ENCODE assay signal across 24 cellular contexts in genomic region chr6:123105561-123105960, GRCh38.
DNase-seq lines count a peak whose midpoint lies in the region; FAIRE-seq and TF ChIP-seq lines count a peak whose summit lies in the region.
"Had no signal": no experiment of that assay in that cellular context is flagged by ENCODE, and none has a peak within 500 bp of the region (broad histone marks: within the 10 kb centered on the region; RNA-seq: fewer than 3 reads in every experiment).

No MANE protein-coding gene starts in this region.

- intact Hi-C loops in Caco-2 (cut with micrococcal nuclease; ENCODE audit: unreplicated experiment): no loop called here

- no peaks in the 10 kb centered on the region for H3K36me3 ChIP-seq in Caco-2 (ENCODE audit: control insufficient read depth, insufficient read depth, low read length)

- H3K36me3 Mint-ChIP-seq in Caco-2 (ENCODE audit: insufficient read depth, unreplicated experiment): no peaks in the 10 kb centered on the region
- H3K36me3 Mint-ChIP-seq: CD4-positive, alpha-beta memory T cell had no signal

- no peaks in the 10 kb centered on the region for H3K9me3 Mint-ChIP-seq in Caco-2 (ENCODE audit: unreplicated experiment)

- H3K4me1 Mint-ChIP-seq in Caco-2 (ENCODE audit: low read depth, unreplicated experiment): no peaks in the 10 kb centered on the region
- H3K4me1 Mint-ChIP-seq: CD4-positive, alpha-beta memory T cell had no signal

- no peaks in the 10 kb centered on the region for H3K9me3 ChIP-seq in Caco-2
- H3K9me3 ChIP-seq: A549 had no signal

- no peak overlapping the region for H3K4me3 Mint-ChIP-seq in Caco-2 (ENCODE audit: unreplicated experiment)
- H3K4me3 Mint-ChIP-seq: CD4-positive, alpha-beta memory T cell had no signal

- no peaks in the 10 kb centered on the region for H3K4me1 ChIP-seq in Caco-2
- H3K4me1 ChIP-seq: A549 had no signal

- no peaks in the 10 kb centered on the region for H3K27me3 ChIP-seq in Caco-2 (replicated peaks; ENCODE audit: control insufficient read depth, insufficient read depth, low read length)

- BruUV-seq in Caco-2 (replicated peaks; lab: Mats Ljungman, UMichigan): no TSS peak

- no peak overlapping the region for H3K27ac Mint-ChIP-seq in Caco-2 (ENCODE audit: unreplicated experiment)
- H3K27ac Mint-ChIP-seq: CD4-positive, alpha-beta memory T cell had no signal

- TF ChIP-seq POLR2A in H54 (IDR thresholded peaks at IDR 0.05; ENCODE audit: low read depth, low read length): no peak

- CTCF ChIA-PET in Caco-2 (lab: Charles Lee): no interaction called here

- POLR2A ChIA-PET in Caco-2 (lab: Charles Lee): no interaction called here

- no peak for FAIRE-seq in H54 (lab: Jason Lieb, UNC)
- FAIRE-seq: A549, GM12892 had no signal

- TF ChIP-seq CTCF in fibroblast of mammary gland (conservative IDR thresholded peaks at IDR 0.05; ENCODE audit: control insufficient read depth, insufficient read depth, low read depth, low read length): no peak
- no peak for TF ChIP-seq CTCF in Caco-2 (IDR thresholded peaks at IDR 0.05; ENCODE audit: insufficient read depth in 1 of 2, low read depth in 1 of 2, low read length in 1 of 2, severe bottlenecking in 1 of 2, unreplicated experiment in 1 of 2)

- H3K27me3 Mint-ChIP-seq in Caco-2 (ENCODE audit: insufficient read depth, unreplicated experiment): no peaks in the 10 kb centered on the region
- H3K27me3 Mint-ChIP-seq: CD4-positive, alpha-beta memory T cell had no signal

- DNase-seq in DMS53 treated with DMSO at 0.1 percent for 48 hours (lab: John Stamatoyannopoulos, UW; ENCODE audit: unreplicated experiment) (peak; percentile 5), amniotic epithelial cell (ENCODE audit: low read depth) (peak; percentile 86), fibroblast of mammary gland (ENCODE audit: low read depth) (peak; percentile 66), skeletal muscle cell (ENCODE audit: low read depth) (peak; percentile 80), Caco-2 (no peak), NCI-H2107 treated with DMSO at 0.1 percent for 48 hours (lab: John Stamatoyannopoulos, UW; ENCODE audit: unreplicated experiment) (no peak), H54 (ENCODE audit: insufficient read length, low spot score) (no peak)
- DNase-seq: C1 segment of cervical spinal cord; CD4-positive, alpha-beta memory T cell; COR-L47; DND-41; GOT3; HCEC 1CT; KBM-7; MM.1S; NCI-H2081; NCI-H446; NCI-H524 treated with DMSO at 0.1 percent for 48 hours; NCI-H82; NK-92 treated with Interleukin-12 subunit alpha and Interleukin-12 subunit beta, amount 100 ng/mL, for 24 hours; PC-3; SHP77 had no signal

- H3K4me3 ChIP-seq in fibroblast of mammary gland (ENCODE audit: control insufficient read depth, low read depth, low read length) (no peak overlapping the region), skeletal muscle cell (ENCODE audit: low read depth, low read length) (no peak overlapping the region), Caco-2 (ENCODE audit: low read depth, low read length) (no peak overlapping the region)
- H3K4me3 ChIP-seq: A549 had no signal

Comparison
In these comparisons a context has a peak if more than half of its experiments do, and no peak if none do; other contexts are left out.
1. DNase-seq: peak in DMS53 treated with DMSO at 0.1 percent for 48 hours (single experiment), amniotic epithelial cell (single experiment), fibroblast of mammary gland (single experiment) and skeletal muscle cell (single experiment); none in Caco-2 (0 of 2), NCI-H2107 treated with DMSO at 0.1 percent for 48 hours (single experiment) and H54 (single experiment).